In the genomic region with DNA sequence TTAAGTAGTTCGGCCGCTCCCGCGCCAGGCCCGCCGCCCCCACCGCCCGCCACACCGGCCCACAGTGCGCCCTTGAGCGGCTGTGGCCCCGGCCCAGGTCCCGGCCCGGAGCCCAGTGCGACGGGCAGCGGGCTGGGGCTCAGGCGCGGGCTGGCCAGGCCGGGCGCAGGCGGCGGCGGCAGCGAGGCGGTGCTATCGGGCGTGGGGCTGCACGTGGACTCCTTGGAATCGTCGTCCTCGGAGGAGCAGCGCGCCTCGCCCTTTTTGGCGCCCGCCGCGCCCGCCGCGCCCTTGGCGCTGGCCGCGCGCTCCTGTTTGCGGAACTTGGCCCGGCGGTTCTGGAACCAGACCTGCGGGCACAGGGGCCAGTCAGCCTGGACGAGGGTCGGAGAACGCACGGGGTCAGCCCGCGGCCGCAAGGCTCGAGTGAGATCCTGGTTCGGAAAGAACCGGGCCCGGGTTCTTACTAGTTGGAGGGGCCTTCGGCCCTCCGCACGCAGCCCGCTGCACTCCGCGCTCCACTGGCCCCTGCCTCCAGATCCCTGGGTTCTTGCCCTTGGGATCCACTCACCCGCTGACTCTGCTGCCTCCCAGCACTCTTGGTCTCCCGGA, we compare ENCODE assay signal across 7 cellular contexts. TPM values are rescaled to one million over a fixed set of nuclear protein-coding genes. Genes with fewer than 3 reads are reported as not detected.
DNase-seq lines count a peak whose midpoint lies in the region; ATAC-seq and TF ChIP-seq lines count a peak whose summit lies in the region.

No MANE protein-coding gene starts in this region.

- intact Hi-C loops in Right ventricle myocardium superior (cut with DNase I), result no loop called here
- intact Hi-C loops in psoas muscle (cut with DNase I), result loop anchor here (1.0 to 10.0 kb wide), 5 partner anchors 15 to 225 kb away; a partner anchor contains a TSS

- ATAC-seq in SK-N-SH treated with all-trans-retinoic acid at 6 μM for 48 hours (no peak; the same call in 2 of the 3 replicates), Right ventricle myocardium superior (ENCODE audit: poor library complexity) (peak; percentile 72), psoas muscle (peak; percentile 57 to 74 (median 71)), GM18858 (IDR thresholded peaks at IDR 0.05; ENCODE audit: unreplicated experiment) (no peak), GM21737 (IDR thresholded peaks at IDR 0.05; ENCODE audit: unreplicated experiment) (no peak)

- no peaks in the 10 kb centered on the region for H3K9me3 ChIP-seq in psoas muscle

- H3K36me3 ChIP-seq in psoas muscle (ENCODE audit: insufficient read depth in 1 of 2, low read depth in 1 of 2), result peaks cover 0 to 36% of the 10 kb centered on the region in 2 donors

- H3K4me1 ChIP-seq in psoas muscle, result peaks cover 10% of the 10 kb centered on the region

- DNase-seq in ELR (ENCODE audit: low read depth) (peak; percentile 28), Right ventricle myocardium superior (peak; percentile 82), psoas muscle (peak; percentile 67 to 86), GF-D8 (lab: John Stamatoyannopoulos, UW) (no peak)

- H3K4me3 ChIP-seq in psoas muscle, result peak overlapping the region; percentile 60

- peaks cover 0 to 35% (median 16%) of the 10 kb centered on the region in 3 donors for H3K27me3 ChIP-seq in psoas muscle (ENCODE audit: insufficient read depth in 3 of 3, low read length in 2 of 3)

- peak; percentile 14 for TF ChIP-seq CTCF in psoas muscle (IDR thresholded peaks at IDR 0.05)

- 1 to 3% (median 2%) methylated on average over 47 to 69 of the region's 69 CpGs for WGBS in psoas muscle, 3 donors

- H3K27ac ChIP-seq in psoas muscle, result peak overlapping the region; percentile 53

TF ChIP-seq in SK-N-SH treated with all-trans-retinoic acid at 6 μM for 48 hours, 23 proteins besides CTCF, POLR2A, EP300 and RAD21:
- TF ChIP-seq ZFP3 (CRISPR knock-in tag; IDR thresholded peaks at IDR 0.05) (no peak), ESRRG (CRISPR knock-in tag; IDR thresholded peaks at IDR 0.05) (peak; percentile 10; the same call in 1 of the 2 replicates), GLIS3 (CRISPR knock-in tag; IDR thresholded peaks at IDR 0.05) (0 out of 2 replicates have a peak, but pooled peaks have one; percentile 6)
- TF ChIP-seq, protein P1, sequence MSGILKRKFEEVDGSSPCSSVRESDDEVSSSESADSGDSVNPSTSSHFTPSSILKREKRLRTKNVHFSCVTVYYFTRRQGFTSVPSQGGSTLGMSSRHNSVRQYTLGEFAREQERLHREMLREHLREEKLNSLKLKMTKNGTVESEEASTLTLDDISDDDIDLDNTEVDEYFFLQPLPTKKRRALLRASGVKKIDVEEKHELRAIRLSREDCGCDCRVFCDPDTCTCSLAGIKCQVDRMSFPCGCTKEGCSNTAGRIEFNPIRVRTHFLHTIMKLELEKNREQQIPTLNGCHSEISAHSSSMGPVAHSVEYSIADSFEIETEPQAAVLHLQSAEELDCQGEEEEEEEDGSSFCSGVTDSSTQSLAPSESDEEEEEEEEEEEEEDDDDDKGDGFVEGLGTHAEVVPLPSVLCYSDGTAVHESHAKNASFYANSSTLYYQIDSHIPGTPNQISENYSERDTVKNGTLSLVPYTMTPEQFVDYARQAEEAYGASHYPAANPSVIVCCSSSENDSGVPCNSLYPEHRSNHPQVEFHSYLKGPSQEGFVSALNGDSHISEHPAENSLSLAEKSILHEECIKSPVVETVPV (CRISPR knock-in tag; IDR thresholded peaks at IDR 0.05), result peak; percentile 32; the same call in 1 of the 2 replicates
- TF ChIP-seq, protein P2, sequence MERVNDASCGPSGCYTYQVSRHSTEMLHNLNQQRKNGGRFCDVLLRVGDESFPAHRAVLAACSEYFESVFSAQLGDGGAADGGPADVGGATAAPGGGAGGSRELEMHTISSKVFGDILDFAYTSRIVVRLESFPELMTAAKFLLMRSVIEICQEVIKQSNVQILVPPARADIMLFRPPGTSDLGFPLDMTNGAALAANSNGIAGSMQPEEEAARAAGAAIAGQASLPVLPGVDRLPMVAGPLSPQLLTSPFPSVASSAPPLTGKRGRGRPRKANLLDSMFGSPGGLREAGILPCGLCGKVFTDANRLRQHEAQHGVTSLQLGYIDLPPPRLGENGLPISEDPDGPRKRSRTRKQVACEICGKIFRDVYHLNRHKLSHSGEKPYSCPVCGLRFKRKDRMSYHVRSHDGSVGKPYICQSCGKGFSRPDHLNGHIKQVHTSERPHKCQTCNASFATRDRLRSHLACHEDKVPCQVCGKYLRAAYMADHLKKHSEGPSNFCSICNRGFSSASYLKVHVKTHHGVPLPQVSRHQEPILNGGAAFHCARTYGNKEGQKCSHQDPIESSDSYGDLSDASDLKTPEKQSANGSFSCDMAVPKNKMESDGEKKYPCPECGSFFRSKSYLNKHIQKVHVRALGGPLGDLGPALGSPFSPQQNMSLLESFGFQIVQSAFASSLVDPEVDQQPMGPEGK (CRISPR knock-in tag; IDR thresholded peaks at IDR 0.05; ENCODE audit: borderline replicate concordance), result no peak

RNA-seq across cellular contexts. Expression of a gene that starts 4.0 kb away (rescaled TPM):
- not detected for total RNA-seq in Right ventricle myocardium superior
- not detected for total RNA-seq in psoas muscle
- polyA plus RNA-seq in psoas muscle, result under 1 TPM in 1 of 3 donors, not detected in 2; 0.07 TPM

RNA-seq across cellular contexts. Expression of a gene that starts 15.4 kb away (rescaled TPM):
- total RNA-seq in Right ventricle myocardium superior (133 TPM), psoas muscle (100 to 1,000 TPM in 3 of 4 donors, 10 to 100 TPM in 1; 90.7 to 125 (median 121) TPM)
- 10 to 100 TPM; 35.2 to 84.9 (median 60.1) TPM for polyA plus RNA-seq in psoas muscle

RNA-seq across cellular contexts. Expression of a gene that starts 23.4 kb away (rescaled TPM):
- 27.1 TPM for total RNA-seq in Right ventricle myocardium superior
- total RNA-seq in psoas muscle, result 10 to 100 TPM in 2 of 4 donors, 1 to 10 TPM in 2; 5.3 to 14.2 (median 9.4) TPM
- 1 to 10 TPM; 2.9 to 4.5 (median 4.5) TPM for polyA plus RNA-seq in psoas muscle

RNA-seq across cellular contexts. Expression of a gene that starts 48.0 kb away (rescaled TPM):
- 0.94 TPM for total RNA-seq in Right ventricle myocardium superior
- total RNA-seq in psoas muscle, result under 1 TPM in 2 of 4 donors, not detected in 2; 0.22 to 0.36 TPM
- polyA plus RNA-seq in psoas muscle, result not detected

Comparison
In these comparisons a context has a peak if more than half of its experiments do, and no peak if none do; other contexts are left out.
1. ATAC-seq: peak in Right ventricle myocardium superior (single experiment) and psoas muscle (4 of 4); none in SK-N-SH treated with all-trans-retinoic acid at 6 μM for 48 hours (single experiment), GM18858 (single experiment) and GM21737 (single experiment).